28 cellular contexts compared by ENCODE assay signal in genomic region chr10:117886766-117887165, GRCh38.
"Had no signal": no experiment of that assay in that cellular context is flagged by ENCODE, and none has a peak within 500 bp of the region (broad histone marks: within the 10 kb centered on the region; RNA-seq: fewer than 3 reads in every experiment).

No MANE protein-coding gene starts in this region.

- H3K9ac ChIP-seq: parathyroid adenoma had no signal

- H3K4me3 Mint-ChIP-seq: natural killer cell; nephron; stimulated activated effector memory CD8-positive, alpha-beta T cell treated with anti-CD3 and anti-CD28 coated beads, Interleukin-12 subunit alpha, Interleukin-12 subunit beta, amount 100 ng/mL, for 72 hours; stimulated activated naive B cell treated with anti-CD40 and anti-IgM and Interleukin-4, amounts not matched to agents 10 μg/mL and 1 μg/mL and 100 μg/mL, for 72 hours; stimulated activated naive CD8-positive, alpha-beta T cell treated with anti-CD3 and anti-CD28 coated beads, Interleukin-15, Interleukin-2, amounts not matched to agents 100 ng/mL and 50 ng/mL, for 24 hours had no signal

- H3K36me3 Mint-ChIP-seq: natural killer cell; stimulated activated effector memory CD8-positive, alpha-beta T cell treated with anti-CD3 and anti-CD28 coated beads, Interleukin-12 subunit alpha, Interleukin-12 subunit beta, amount 100 ng/mL, for 72 hours; stimulated activated naive B cell treated with anti-CD40 and anti-IgM and Interleukin-4, amounts not matched to agents 10 μg/mL and 1 μg/mL and 100 μg/mL, for 72 hours had no signal

- H3K4me1 Mint-ChIP-seq: natural killer cell; stimulated activated effector memory CD8-positive, alpha-beta T cell treated with anti-CD3 and anti-CD28 coated beads, Interleukin-12 subunit alpha, Interleukin-12 subunit beta, amount 100 ng/mL, for 72 hours; stimulated activated naive B cell treated with anti-CD40 and anti-IgM and Interleukin-4, amounts not matched to agents 10 μg/mL and 1 μg/mL and 100 μg/mL, for 72 hours had no signal

- H3K27ac Mint-ChIP-seq: natural killer cell; nephron; progenitor cell of endocrine pancreas; stimulated activated effector memory CD8-positive, alpha-beta T cell treated with anti-CD3 and anti-CD28 coated beads, Interleukin-12 subunit alpha, Interleukin-12 subunit beta, amount 100 ng/mL, for 72 hours; stimulated activated naive B cell treated with anti-CD40 and anti-IgM and Interleukin-4, amounts not matched to agents 10 μg/mL and 1 μg/mL and 100 μg/mL, for 72 hours; stimulated activated naive CD8-positive, alpha-beta T cell treated with anti-CD3 and anti-CD28 coated beads, Interleukin-15, Interleukin-2, amounts not matched to agents 100 ng/mL and 50 ng/mL, for 24 hours had no signal

- H3K9me3 ChIP-seq: ovary, psoas muscle, right lobe of liver, sigmoid colon, stomach, thoracic aorta, thyroid gland, tibial nerve, upper lobe of left lung, vagina had no signal

- H3K9me3 Mint-ChIP-seq: natural killer cell; nephron; stimulated activated effector memory CD8-positive, alpha-beta T cell treated with anti-CD3 and anti-CD28 coated beads, Interleukin-12 subunit alpha, Interleukin-12 subunit beta, amount 100 ng/mL, for 72 hours; stimulated activated naive B cell treated with anti-CD40 and anti-IgM and Interleukin-4, amounts not matched to agents 10 μg/mL and 1 μg/mL and 100 μg/mL, for 72 hours; stimulated activated naive CD8-positive, alpha-beta T cell treated with anti-CD3 and anti-CD28 coated beads, Interleukin-15, Interleukin-2, amounts not matched to agents 100 ng/mL and 50 ng/mL, for 24 hours had no signal

- H3K36me3 ChIP-seq: ovary, right lobe of liver, sigmoid colon, stomach, thoracic aorta, thyroid gland, tibial nerve, upper lobe of left lung, vagina had no signal

- H3K27me3 ChIP-seq: ovary, right lobe of liver, sigmoid colon, thyroid gland, tibial nerve, upper lobe of left lung, vagina had no signal

- FAIRE-seq: small intestine, urothelium cell line had no signal

- H3K4me1 ChIP-seq: parathyroid adenoma, psoas muscle, right lobe of liver, sigmoid colon, stomach, thyroid gland, tibial nerve, upper lobe of left lung, vagina had no signal

- H3K79me2 ChIP-seq: parathyroid adenoma had no signal

- H2AFZ ChIP-seq: parathyroid adenoma had no signal

- H3K27ac ChIP-seq: ovary, parathyroid adenoma, psoas muscle, right lobe of liver, sigmoid colon, stomach, thoracic aorta, thyroid gland, tibial nerve, upper lobe of left lung, vagina had no signal

- DNase-seq: natural killer cell; occipital lobe; ovary; posterior cingulate gyrus; psoas muscle; right cardiac atrium; right lobe of liver; sigmoid colon; small intestine; stimulated activated CD4-positive, alpha-beta T cell treated with anti-CD3 and anti-CD28 coated beads, Interleukin-15, amount 100 ng/mL, for 24 hours; stimulated activated CD4-positive, alpha-beta T cell treated with anti-CD3 and anti-CD28 coated beads, Interleukin-2, amount 100 ng/mL, for 24 hours; stimulated activated CD4-positive, alpha-beta T cell treated with anti-CD3 and anti-CD28 coated beads, Interleukin-2, amount 100 ng/mL, for 48 hours; stimulated activated CD4-positive, alpha-beta T cell treated with anti-CD3 and anti-CD28 coated beads, Interleukin-4, amount 100 ng/mL, for 24 hours; stimulated activated naive B cell treated with anti-CD40 and anti-IgM and Interleukin-4, amounts not matched to agents 10 μg/mL and 1 μg/mL and 100 μg/mL, for 72 hours; stimulated activated naive CD4-positive, alpha-beta T cell treated with Interleukin-2 at 50 U/mL for 16 hours; stomach; thyroid gland; trophoblast cell; upper lobe of left lung had no signal

- H3K4me3 ChIP-seq: ovary, psoas muscle, right lobe of liver, sigmoid colon, stomach, thoracic aorta, thyroid gland, tibial nerve, upper lobe of left lung, vagina had no signal
